15 cellular contexts compared by ENCODE assay signal in the genomic region with DNA sequence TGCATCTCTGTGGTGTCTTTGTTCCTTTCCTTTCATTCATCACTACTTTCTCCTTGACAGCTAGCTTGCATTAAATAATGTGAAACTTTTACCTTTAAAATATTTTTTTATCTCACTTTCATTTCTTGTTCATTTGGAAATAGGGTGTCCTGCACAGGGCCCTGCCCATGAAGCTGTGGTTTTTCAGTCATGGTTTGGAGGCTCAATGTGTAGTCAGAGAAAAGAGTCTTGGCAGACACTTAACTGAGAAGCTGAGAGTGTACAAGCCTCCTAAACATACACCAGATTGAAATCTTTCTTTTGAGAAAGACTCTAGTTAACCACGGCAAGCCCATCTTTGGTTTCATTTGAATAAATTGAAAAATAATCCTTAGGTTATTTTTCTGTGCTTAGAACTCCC.
"Had no signal": no experiment of that assay in that cellular context is flagged by ENCODE, and none has a peak within 500 bp of the region (broad histone marks: within the 10 kb centered on the region; RNA-seq: fewer than 3 reads in every experiment).

No MANE protein-coding gene starts in this region.

- H3K27ac Mint-ChIP-seq: activated CD4-positive, alpha-beta T cell treated with anti-CD3 and anti-CD28 coated beads, Interleukin-2, amount 10 ng/mL, durations not matched to agents 7 days and 5 days; activated naive CD4-positive, alpha-beta T cell treated with anti-CD3 and anti-CD28 coated beads for 36 hours; stimulated activated naive CD8-positive, alpha-beta T cell treated with anti-CD3 and anti-CD28 coated beads, Interleukin-15, amount 100 ng/mL, for 72 hours; WTC11 had no signal

- H3K4me1 ChIP-seq: breast epithelium, left ventricle myocardium inferior, parathyroid adenoma had no signal

- H3K4me3 Mint-ChIP-seq: activated CD4-positive, alpha-beta T cell treated with anti-CD3 and anti-CD28 coated beads, Interleukin-2, amount 10 ng/mL, durations not matched to agents 7 days and 5 days had no signal

- H3K9ac ChIP-seq: parathyroid adenoma had no signal

- H3K4me1 Mint-ChIP-seq: stimulated activated naive CD8-positive, alpha-beta T cell treated with anti-CD3 and anti-CD28 coated beads, Interleukin-15, amount 100 ng/mL, for 72 hours had no signal

- H3K9me3 ChIP-seq: breast epithelium, left ventricle myocardium inferior, thoracic aorta had no signal

- H3K27ac ChIP-seq: breast epithelium, left ventricle myocardium inferior, parathyroid adenoma, thoracic aorta had no signal

- H3K36me3 ChIP-seq: breast epithelium had no signal

- H3K27me3 Mint-ChIP-seq: activated CD4-positive, alpha-beta T cell treated with anti-CD3 and anti-CD28 coated beads, Interleukin-2, amount 10 ng/mL, durations not matched to agents 7 days and 5 days; memory B cell; stimulated activated naive CD8-positive, alpha-beta T cell treated with anti-CD3 and anti-CD28 coated beads, Interleukin-15, amount 100 ng/mL, for 72 hours had no signal

- DNase-seq: activated CD4-positive, alpha-beta T cell treated with anti-CD3 and anti-CD28 coated beads, Interleukin-2, amount 10 ng/mL, durations not matched to agents 7 days and 5 days; activated CD8-positive, alpha-beta memory T cell treated with anti-CD3 and anti-CD28 coated beads for 24 hours; activated naive CD4-positive, alpha-beta T cell treated with anti-CD3 and anti-CD28 coated beads for 36 hours; amniotic stem cell; dorsolateral prefrontal cortex; foreskin fibroblast; left ventricle myocardium inferior; stimulated activated CD4-positive, alpha-beta T cell treated with anti-CD3 and anti-CD28 coated beads, Interleukin-4, amount 100 ng/mL, for 24 hours; stimulated activated naive CD8-positive, alpha-beta T cell treated with anti-CD3 and anti-CD28 coated beads, Interleukin-15, amount 100 ng/mL, for 72 hours had no signal

- ATAC-seq: esophagus mucosa had no signal

- H3K27me3 ChIP-seq: breast epithelium, dorsolateral prefrontal cortex had no signal

- H3K9me3 Mint-ChIP-seq: activated CD4-positive, alpha-beta T cell treated with anti-CD3 and anti-CD28 coated beads, Interleukin-2, amount 10 ng/mL, durations not matched to agents 7 days and 5 days; activated naive CD4-positive, alpha-beta T cell treated with anti-CD3 and anti-CD28 coated beads for 36 hours; memory B cell; stimulated activated naive CD8-positive, alpha-beta T cell treated with anti-CD3 and anti-CD28 coated beads, Interleukin-15, amount 100 ng/mL, for 72 hours had no signal

- H3K36me3 Mint-ChIP-seq: WTC11 had no signal

- H2AFZ ChIP-seq: parathyroid adenoma had no signal

- H3K4me3 ChIP-seq: breast epithelium, left ventricle myocardium inferior, thoracic aorta had no signal
